35 cellular contexts compared by ENCODE assay signal in genomic region chr1:18422954-18423353, GRCh38. TPM values are rescaled to one million over a fixed set of nuclear protein-coding genes. Genes with fewer than 3 reads are reported as not detected.
"Had no signal": no experiment of that assay in that cellular context is flagged by ENCODE, and none has a peak within 500 bp of the region (broad histone marks: within the 10 kb centered on the region; RNA-seq: fewer than 3 reads in every experiment).

No MANE protein-coding gene starts in this region.

- H3K4me3 ChIP-seq: MG63, PC-9, SJCRH30, SK-N-MC had no signal

- H2AFZ ChIP-seq: PC-9 had no signal

- H3K4me1 ChIP-seq: SJCRH30 had no signal

- H3K27ac ChIP-seq: PC-9, RWPE1, SJCRH30, SK-N-MC had no signal

- DNase-seq: Kasumi-1, MG63, NCI-H1048, NCI-H1092 treated with DMSO at 0.1 percent for 48 hours, NCI-H1105 treated with DMSO at 0.1 percent for 48 hours, NCI-H1417, NCI-H1436, NCI-H146, NCI-H1694, NCI-H187, NCI-H1930, NCI-H2029 treated with DMSO at 0.1 percent for 48 hours, NCI-H2081 treated with DMSO at 0.1 percent for 48 hours, NCI-H2107, NCI-H2171, NCI-H226, NCI-H446 treated with DMSO at 0.1 percent for 48 hours, NCI-H510A, NCI-H524, NCI-H526, NCI-H69, NCI-H748 treated with DMSO at 0.1 percent for 48 hours, NCI-H82, PC-9, SHP77, SIG-M5, SJCRH30 had no signal

- H3K4me2 ChIP-seq: PC-9 had no signal

- H3K27me3 ChIP-seq: MG63, SJCRH30 had no signal

- H3K9me3 ChIP-seq: SJCRH30 had no signal

- H3K36me3 ChIP-seq: MG63, SJCRH30 had no signal

- ATAC-seq: Panc1, Right ventricle myocardium inferior, SK-N-SH treated with all-trans-retinoic acid at 6 μM for 48 hours had no signal

- FAIRE-seq: RCC 7860 had no signal

RNA-seq across cellular contexts. Expression of gene KLHDC7A, which starts 57.8 kb away (rescaled TPM):
- total RNA-seq: Right ventricle myocardium inferior, RPMI7951, SJCRH30, SK-MEL-5 had no signal
